16 cellular contexts compared by ENCODE assay signal in genomic region chr7:111564078-111564477, GRCh38. TPM values are rescaled to one million over a fixed set of nuclear protein-coding genes. Genes with fewer than 3 reads are reported as not detected.
DNase-seq lines count a peak whose midpoint lies in the region; ATAC-seq, FAIRE-seq and TF ChIP-seq lines count a peak whose summit lies in the region.
"Had no signal": no experiment of that assay in that cellular context is flagged by ENCODE, and none has a peak within 500 bp of the region (broad histone marks: within the 10 kb centered on the region; RNA-seq: fewer than 3 reads in every experiment).

No MANE protein-coding gene starts in this region.

- no peaks in the 10 kb centered on the region; a peak in 1 of 5 replicates for H3K36me3 ChIP-seq in HepG2 (replicated peaks in 1 of 2; ENCODE audit: control insufficient read depth in 1 of 2, insufficient read depth in 2 of 2, low read length in 2 of 2)
- no peaks in the 10 kb centered on the region for H3K36me3 ChIP-seq in right lobe of liver

- in situ Hi-C loops in HepG2 (cut with HindIII; ENCODE audit: extremely low pct_ligation_motif_present, low pct_unique_long_range_greater_than_20kb): no loop called here

- DNase-seq in HepG2 (ENCODE audit: low spot score) (no peak), right lobe of liver (no peak), T-cell (no peak), type B pancreatic cell (ENCODE audit: extremely low spot score, unreplicated experiment) (no peak), NCI-H526 (lab: John Stamatoyannopoulos, UW) (no peak), GM10266 (ENCODE audit: extremely low spot score) (no peak)
- DNase-seq in naive thymus-derived CD8-positive, alpha-beta T cell: no peak
- no peak for DNase-seq in activated CD4-positive, alpha-beta T cell treated with anti-CD3 and anti-CD28 coated beads, Interleukin-2, amount 50 U/mL, for 1 hour
- DNase-seq: ACHN, DMS153, EL, H7, NCI-H1417, NCI-H2029 treated with DMSO at 0.1 percent for 48 hours, NCI-H510A, SIG-M5 had no signal

- peak overlapping the region; percentile 75 to 86 (median 82) for H3K4me3 Mint-ChIP-seq in T-cell
- peak overlapping the region in 9 of 10 donors; percentile 56 to 93 (median 86) for H3K4me3 Mint-ChIP-seq in naive thymus-derived CD8-positive, alpha-beta T cell
- peak overlapping the region; percentile 87 for H3K4me3 Mint-ChIP-seq in type B pancreatic cell

- no peak for TF ChIP-seq POLR2A in HepG2 (IDR thresholded peaks at IDR 0.05; ENCODE audit: insufficient read depth in 1 of 2, low read depth in 2 of 2, low read length in 2 of 2)
- TF ChIP-seq POLR2A in right lobe of liver (IDR thresholded peaks at IDR 0.05): no peak

- H3K9me3 Mint-ChIP-seq in T-cell (no peaks in the 10 kb centered on the region), type B pancreatic cell (no peaks in the 10 kb centered on the region)
- H3K9me3 Mint-ChIP-seq in naive thymus-derived CD8-positive, alpha-beta T cell: no peaks in the 10 kb centered on the region

- BruUV-seq in HepG2 (replicated peaks; lab: Mats Ljungman, UMichigan): no TSS peak

- CTCF ChIA-PET in HepG2 (lab: Yijun Ruan, JAX; ENCODE audit: low intra/inter-chr PET ratio, low total read pairs) (no interaction called here), T-cell (lab: Charles Lee) (no interaction called here)

- TF ChIP-seq CTCF in HepG2 (CRISPR knock-in tag; IDR thresholded peaks at IDR 0.05) (no peak), right lobe of liver (IDR thresholded peaks at IDR 0.05) (no peak), type B pancreatic cell (conservative IDR thresholded peaks at IDR 0.05) (no peak), GM10266 (IDR thresholded peaks at IDR 0.05; ENCODE audit: control insufficient read depth, insufficient read depth, low read depth, missing control alignments) (no peak)

- FAIRE-seq in HepG2 (lab: Jason Lieb, UNC): no peak

- no peak overlapping the region for H3K9ac ChIP-seq in HepG2 (ENCODE audit: insufficient read depth, low read depth, low read length)

- H3K27ac ChIP-seq in HepG2 (ENCODE audit: extremely low read length, insufficient read depth, low read length): no peak overlapping the region
- no peak overlapping the region for H3K27ac ChIP-seq in right lobe of liver

- TF ChIP-seq EP300 in HepG2 (IDR thresholded peaks at IDR 0.05; ENCODE audit: low read depth in 2 of 2, low read length in 2 of 2) (no peak), HepG2 (CRISPR knock-in tag; IDR thresholded peaks at IDR 0.05; ENCODE audit: borderline replicate concordance) (no peak)

- POLR2A ChIA-PET in HepG2 (lab: Yijun Ruan, JAX): no interaction called here
- POLR2A ChIA-PET in T-cell (lab: Charles Lee): interaction anchor here in 1 of 2 donors (0.5 kb wide), 1 partner anchor 636 kb away, joined by 4 read pairs; no protein-coding TSS in a partner anchor
- POLR2A ChIA-PET in naive thymus-derived CD8-positive, alpha-beta T cell (lab: Charles Lee): no interaction called here

- no peak overlapping the region for H3K4me3 ChIP-seq in HepG2 (replicated peaks in 1 of 3; ENCODE audit: insufficient read depth in 1 of 3, low read depth in 2 of 3, low read length in 3 of 3)
- no peak overlapping the region for H3K4me3 ChIP-seq in right lobe of liver

- intact Hi-C loops in HepG2 (cut with micrococcal nuclease; ENCODE audit: unreplicated experiment) (loop anchor here (5.0 kb wide), 1 partner anchor 472 kb away; the partner anchor contains the start of gene LRRN3), right lobe of liver (cut with DNase I) (no loop called here)

- TF ChIP-seq RAD21 in HepG2 (CRISPR knock-in tag; IDR thresholded peaks at IDR 0.05): no peak

- 0% methylated on average over 1 of the region's 1 CpG for WGBS in HepG2 (ENCODE audit: low lambda C conversion rate)
- 0% methylated on average over 1 of the region's 1 CpG for WGBS in right lobe of liver (ENCODE audit: insufficient coverage, low coverage, low lambda C conversion rate, missing lambda C conversion rate)

- no peak overlapping the region for H3K4me2 ChIP-seq in HepG2 (ENCODE audit: low read depth, low read length)

- H3K36me3 Mint-ChIP-seq in T-cell: no peaks in the 10 kb centered on the region
- peaks cover 0 to under 1% (median 0%) of the 10 kb centered on the region in 3 donors for H3K36me3 Mint-ChIP-seq in naive thymus-derived CD8-positive, alpha-beta T cell
- H3K36me3 Mint-ChIP-seq in type B pancreatic cell: peaks cover 7% of the 10 kb centered on the region

- no peak overlapping the region for H2AFZ ChIP-seq in HepG2 (ENCODE audit: low read length)

- H3K9me3 ChIP-seq in HepG2 (ENCODE audit: low read length) (no peaks in the 10 kb centered on the region), right lobe of liver (no peaks in the 10 kb centered on the region)

- no peaks in the 10 kb centered on the region for H4K20me1 ChIP-seq in HepG2 (ENCODE audit: insufficient read depth, low read length)

- H3K4me1 ChIP-seq in HepG2 (ENCODE audit: insufficient read depth, low read length) (peaks cover 23% of the 10 kb centered on the region), right lobe of liver (peaks cover 0 to 10% (median 0%) of the 10 kb centered on the region in 4 donors)

- no peak for ATAC-seq in HepG2
- ATAC-seq in right lobe of liver: no peak
- ATAC-seq in T-cell (replicated peaks in 1 of 4): no peak
- ATAC-seq in naive thymus-derived CD8-positive, alpha-beta T cell: no peak

- peaks cover 31 to 35% (median 35%) of the 10 kb centered on the region in 3 donors for H3K4me1 Mint-ChIP-seq in T-cell
- H3K4me1 Mint-ChIP-seq in naive thymus-derived CD8-positive, alpha-beta T cell: peaks cover 14 to 33% (median 31%) of the 10 kb centered on the region in 4 donors
- H3K4me1 Mint-ChIP-seq in type B pancreatic cell (ENCODE audit: unreplicated experiment): peaks cover 21% of the 10 kb centered on the region

- H3K27me3 ChIP-seq in HepG2 (ENCODE audit: control insufficient read depth in 1 of 2, insufficient read depth in 2 of 2, low read length in 2 of 2) (peaks cover 0 to 8% of the 10 kb centered on the region in 2 experiments; a peak in 1 of 5 replicates), right lobe of liver (no peaks in the 10 kb centered on the region)

- H3K27me3 Mint-ChIP-seq in T-cell (peaks cover 8 to 10% of the 10 kb centered on the region in 2 donors), type B pancreatic cell (no peaks in the 10 kb centered on the region)
- peaks cover 3 to 19% (median 9%) of the 10 kb centered on the region in 5 donors for H3K27me3 Mint-ChIP-seq in naive thymus-derived CD8-positive, alpha-beta T cell

- no peak overlapping the region for H3K27ac Mint-ChIP-seq in T-cell
- H3K27ac Mint-ChIP-seq in naive thymus-derived CD8-positive, alpha-beta T cell: peak overlapping the region in 4 of 10 donors; percentile 29 to 98 (median 86)
- no peak overlapping the region for H3K27ac Mint-ChIP-seq in type B pancreatic cell

- peaks cover 2% of the 10 kb centered on the region for H3K79me2 ChIP-seq in HepG2 (ENCODE audit: insufficient read depth, low read length)

TF ChIP-seq in HepG2, 621 proteins besides CTCF, POLR2A, EP300 and RAD21 (continues in another document):
- peak in 1 of 2 experiments; percentile 67; a peak in 3 of 4 replicates for TF ChIP-seq MAFK (conservative IDR thresholded peaks at IDR 0.05 in 1 of 2, IDR thresholded peaks at IDR 0.05 in 1 of 2; ENCODE audit: low read length in 2 of 2)
- TF ChIP-seq, protein P1, sequence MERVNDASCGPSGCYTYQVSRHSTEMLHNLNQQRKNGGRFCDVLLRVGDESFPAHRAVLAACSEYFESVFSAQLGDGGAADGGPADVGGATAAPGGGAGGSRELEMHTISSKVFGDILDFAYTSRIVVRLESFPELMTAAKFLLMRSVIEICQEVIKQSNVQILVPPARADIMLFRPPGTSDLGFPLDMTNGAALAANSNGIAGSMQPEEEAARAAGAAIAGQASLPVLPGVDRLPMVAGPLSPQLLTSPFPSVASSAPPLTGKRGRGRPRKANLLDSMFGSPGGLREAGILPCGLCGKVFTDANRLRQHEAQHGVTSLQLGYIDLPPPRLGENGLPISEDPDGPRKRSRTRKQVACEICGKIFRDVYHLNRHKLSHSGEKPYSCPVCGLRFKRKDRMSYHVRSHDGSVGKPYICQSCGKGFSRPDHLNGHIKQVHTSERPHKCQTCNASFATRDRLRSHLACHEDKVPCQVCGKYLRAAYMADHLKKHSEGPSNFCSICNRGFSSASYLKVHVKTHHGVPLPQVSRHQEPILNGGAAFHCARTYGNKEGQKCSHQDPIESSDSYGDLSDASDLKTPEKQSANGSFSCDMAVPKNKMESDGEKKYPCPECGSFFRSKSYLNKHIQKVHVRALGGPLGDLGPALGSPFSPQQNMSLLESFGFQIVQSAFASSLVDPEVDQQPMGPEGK (CRISPR knock-in tag; IDR thresholded peaks at IDR 0.05): no peak
- no peak for TF ChIP-seq KAT7 (CRISPR knock-in tag; IDR thresholded peaks at IDR 0.05; ENCODE audit: borderline replicate concordance)

RNA-seq across cellular contexts. Expression of gene IMMP2L, which starts 1.8 kb away (rescaled TPM):
- total RNA-seq in HepG2 (2016; rRNA removed; fragmentation: Illumina TruSeq; extraction: Trizol) (11.3 and 16.9 TPM in 2 replicates), right lobe of liver (10 to 100 TPM; 14.2 to 25.3 (median 19.7) TPM), T-cell (10 to 100 TPM; 14.1 to 27.3 (median 21.7) TPM), type B pancreatic cell (ENCODE audit: low replicate concordance) (21.8 and 23.0 TPM in 2 replicates)
- 10.8 and 11.0 TPM in 2 replicates for total RNA-seq in HepG2 (2016; cell fraction: cytosol; rRNA removed; fragmentation: Illumina TruSeq; extraction: Trizol; ENCODE audit: low read depth)
- 12.0 and 12.3 TPM in 2 replicates for total RNA-seq in HepG2 (2016; cell fraction: insoluble cytoplasmic fraction; rRNA removed; fragmentation: Illumina TruSeq; extraction: Trizol)
- 4.6 and 8.0 TPM in 2 replicates for total RNA-seq in HepG2 (2016; cell fraction: membrane; rRNA removed; fragmentation: Illumina TruSeq; extraction: Trizol)
- total RNA-seq in HepG2 (2016; cell fraction: nucleus; rRNA removed; fragmentation: Illumina TruSeq; extraction: Trizol): 29.5 and 34.2 TPM in 2 replicates
- polyA plus RNA-seq in HepG2 (2011; rRNA removed): 7.8 and 8.3 TPM in 2 replicates
- 4.7 and 8.3 TPM in 2 replicates for polyA plus RNA-seq in HepG2 (2011; cell fraction: cytosol; rRNA removed)
- 10.6 and 17.1 TPM in 2 replicates for polyA plus RNA-seq in HepG2 (2011; cell fraction: nucleus; rRNA removed)
- 14.0 and 16.2 TPM in 2 replicates for polyA plus RNA-seq in HepG2 (2012)
- polyA plus RNA-seq in HepG2 (2016; cell fraction: cytosol; fragmentation: Illumina TruSeq; extraction: Trizol; ENCODE audit: low read depth): 2.4 and 3.2 TPM in 2 replicates
- 10.8 and 12.7 TPM in 2 replicates for polyA plus RNA-seq in HepG2 (2016; cell fraction: insoluble cytoplasmic fraction; fragmentation: Illumina TruSeq; extraction: Trizol; ENCODE audit: low read depth)
- 3.7 and 4.0 TPM in 2 replicates for polyA plus RNA-seq in HepG2 (2016; cell fraction: membrane; fragmentation: Illumina TruSeq; extraction: Trizol; ENCODE audit: low read depth)
- polyA plus RNA-seq in HepG2 (2016; cell fraction: nucleus; fragmentation: Illumina TruSeq; extraction: Trizol; ENCODE audit: insufficient read depth, low read depth): 11.0 and 12.2 TPM in 2 replicates
- 9.3 and 13.7 TPM in 2 replicates for polyA minus RNA-seq in HepG2 (2011; rRNA and poly(A)+ RNA removed; ENCODE audit: low replicate concordance)
- 2.2 and 5.3 TPM in 2 replicates for polyA minus RNA-seq in HepG2 (2011; cell fraction: cytosol; rRNA and poly(A)+ RNA removed)
- 67.0 and 76.2 TPM in 2 replicates for polyA minus RNA-seq in HepG2 (2011; cell fraction: nucleus; rRNA and poly(A)+ RNA removed)
- total RNA-seq in naive thymus-derived CD8-positive, alpha-beta T cell: 10 to 100 TPM; 17.1 TPM
- 10 to 100 TPM; 19.6 to 29.1 (median 26.2) TPM for polyA plus RNA-seq in naive thymus-derived CD8-positive, alpha-beta T cell
